ENCODE assay signal across 9 cellular contexts in the genomic region with DNA sequence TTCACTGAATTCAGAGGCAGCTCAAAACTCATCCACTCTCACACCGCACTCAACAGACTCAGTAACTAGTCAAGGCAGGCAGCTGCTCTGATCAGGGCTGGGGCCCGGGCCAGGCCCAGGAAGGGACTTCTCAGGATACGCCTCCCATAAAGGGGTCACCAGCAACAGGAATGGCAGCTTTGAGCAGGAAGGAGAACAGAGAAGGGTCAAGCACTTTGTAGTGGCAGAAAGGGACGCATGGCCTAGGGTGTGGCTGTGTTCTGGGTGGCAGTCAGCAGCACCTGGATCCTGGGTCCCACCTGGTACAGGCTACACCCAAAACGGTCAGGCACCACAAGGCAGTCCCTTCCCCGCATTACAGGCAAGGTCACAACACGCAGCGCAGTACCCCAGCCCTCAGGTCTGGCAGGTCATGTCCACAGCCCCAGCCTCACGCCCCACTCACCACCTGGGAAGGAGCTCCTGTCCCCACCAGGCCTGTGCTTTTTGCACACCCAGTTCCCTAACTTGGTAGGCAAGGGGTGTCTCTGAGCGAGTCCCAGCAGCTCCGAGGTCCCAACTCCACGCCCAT.
DNase-seq lines count a peak whose midpoint lies in the region; ATAC-seq and TF ChIP-seq lines count a peak whose summit lies in the region.
"Had no signal": no experiment of that assay in that cellular context is flagged by ENCODE, and none has a peak within 500 bp of the region (broad histone marks: within the 10 kb centered on the region; RNA-seq: fewer than 3 reads in every experiment).

No MANE protein-coding gene starts in this region.

- H3K4me1 ChIP-seq in DOHH2 (ENCODE audit: control insufficient read depth, low read length) (peaks cover 49% of the 10 kb centered on the region), PC-9 (replicated peaks; ENCODE audit: insufficient read depth) (peaks cover 87% of the 10 kb centered on the region), osteoblast (ENCODE audit: insufficient read depth, low read length) (peaks cover 49% of the 10 kb centered on the region)

- H3K27ac Mint-ChIP-seq in endothelial cell (ENCODE audit: unreplicated experiment), result peak overlapping the region; percentile 89

- H3K9me3 ChIP-seq in DOHH2 (ENCODE audit: control insufficient read depth, insufficient read depth, low read length) (no peaks in the 10 kb centered on the region), PC-9 (ENCODE audit: insufficient read depth, low read depth) (no peaks in the 10 kb centered on the region), osteoblast (ENCODE audit: low read depth, low read length) (no peaks in the 10 kb centered on the region)

- H3K27me3 Mint-ChIP-seq in endothelial cell (ENCODE audit: unreplicated experiment), result peaks cover 54% of the 10 kb centered on the region

- peaks cover 40% of the 10 kb centered on the region for H3K36me3 ChIP-seq in DOHH2 (ENCODE audit: control insufficient read depth, low read length)
- H3K36me3 ChIP-seq in PC-9 (ENCODE audit: low read depth), result 0 out of 2 replicates have a peak, but pooled peaks cover 4% of the 10 kb centered on the region
- H3K36me3 ChIP-seq in osteoblast (ENCODE audit: insufficient read depth, low read length), result peaks cover 8% of the 10 kb centered on the region

- H3K9me2 ChIP-seq in DOHH2 (replicated peaks; ENCODE audit: control insufficient read depth, low read length), result no peaks in the 10 kb centered on the region
- no peaks in the 10 kb centered on the region for H3K9me2 ChIP-seq in PC-9 (ENCODE audit: insufficient read depth)

- H4K20me1 ChIP-seq in DOHH2 (ENCODE audit: control insufficient read depth, insufficient read depth, low read depth, low read length) (peaks cover 62% of the 10 kb centered on the region), PC-9 (ENCODE audit: insufficient read depth) (peaks cover 91% of the 10 kb centered on the region), osteoblast (ENCODE audit: insufficient read depth, low read length) (peaks cover 31% of the 10 kb centered on the region)

- intact Hi-C loops in PC-9 (cut with micrococcal nuclease; ENCODE audit: unreplicated experiment), result no loop called here
- intact Hi-C loops in head of caudate nucleus (cut with DNase I), result no loop called here

- peaks cover 47% of the 10 kb centered on the region for H3K36me3 Mint-ChIP-seq in endothelial cell (ENCODE audit: low read depth, unreplicated experiment)

- H3K27me3 ChIP-seq in DOHH2 (ENCODE audit: control insufficient read depth, low read length) (no peaks in the 10 kb centered on the region), PC-9 (ENCODE audit: insufficient read depth, low read depth) (no peaks in the 10 kb centered on the region), osteoblast (ENCODE audit: insufficient read depth, low read length) (no peaks in the 10 kb centered on the region)

- POLR2A ChIA-PET in PC-9 (lab: Charles Lee; ENCODE audit: unreplicated experiment), result no interaction called here

- H3K4me2 ChIP-seq in DOHH2 (ENCODE audit: low read length), result peak overlapping the region; percentile 44
- H3K4me2 ChIP-seq in PC-9, result peak overlapping the region; percentile 88
- no peak overlapping the region for H3K4me2 ChIP-seq in osteoblast (ENCODE audit: insufficient read depth, low read length)

- H3K4me3 Mint-ChIP-seq in endothelial cell (ENCODE audit: unreplicated experiment), result peak overlapping the region; percentile 69

- CTCF ChIA-PET in PC-9 (lab: Charles Lee), result interaction anchor here (0.6 kb wide), 1 partner anchor 77 kb away, joined by 3 read pairs; no protein-coding TSS in a partner anchor

- H3K9me3 Mint-ChIP-seq in endothelial cell (ENCODE audit: unreplicated experiment), result no peaks in the 10 kb centered on the region

- peaks cover 77% of the 10 kb centered on the region for H3K4me1 Mint-ChIP-seq in endothelial cell (ENCODE audit: unreplicated experiment)

- no peak for ATAC-seq in left lobe of liver

- TF ChIP-seq CTCF in DOHH2 (IDR thresholded peaks at IDR 0.05; ENCODE audit: low read depth, low read length, poor library complexity, severe bottlenecking) (no peak), PC-9 (conservative IDR thresholded peaks at IDR 0.05) (no peak), endothelial cell (IDR thresholded peaks at IDR 0.05; ENCODE audit: unreplicated experiment) (no peak), osteoblast (IDR thresholded peaks at IDR 0.05; ENCODE audit: extremely low read depth, low read depth, low read length) (no peak), coronary artery (IDR thresholded peaks at IDR 0.05) (no peak)

- no peak overlapping the region for H2AFZ ChIP-seq in PC-9
- H2AFZ ChIP-seq in osteoblast (ENCODE audit: low read length), result no peak overlapping the region

- BruUV-seq in PC-9 (replicated peaks; lab: Mats Ljungman, UMichigan), result no TSS peak

- no peak for DNase-seq in PC-9
- no peak for DNase-seq in endothelial cell (ENCODE audit: low spot score)
- peak; percentile 60 for DNase-seq in osteoblast (ENCODE audit: insufficient read length, low spot score, missing footprints)
- no peak for DNase-seq in head of caudate nucleus
- DNase-seq in left lobe of liver (ENCODE audit: low spot score), result no peak
- DNase-seq in coronary artery (ENCODE audit: low spot score), result no peak
- DNase-seq in NOMO-1 treated with DMSO at 0.1 percent for 48 hours (lab: John Stamatoyannopoulos, UW; ENCODE audit: unreplicated experiment), result no peak
- DNase-seq: NCI-H226 had no signal

- no peak overlapping the region for H3K27ac ChIP-seq in DOHH2 (ENCODE audit: low read depth, low read length)
- H3K27ac ChIP-seq in PC-9, result peak overlapping the region; percentile 45
- H3K27ac ChIP-seq in osteoblast (ENCODE audit: low read depth, low read length), result peak overlapping the region; percentile 64
- peak overlapping the region in 1 of 2 donors; percentile 47 for H3K27ac ChIP-seq in coronary artery

- peaks cover 99% of the 10 kb centered on the region for H3K79me2 ChIP-seq in DOHH2 (ENCODE audit: control insufficient read depth, low read length)
- H3K79me2 ChIP-seq in PC-9 (ENCODE audit: low read depth), result peaks cover 97% of the 10 kb centered on the region
- peaks cover 99% of the 10 kb centered on the region for H3K79me2 ChIP-seq in osteoblast (ENCODE audit: insufficient read depth, low read length)

- H3K4me3 ChIP-seq in DOHH2 (ENCODE audit: low read length) (no peak overlapping the region; the same call in 1 of the 2 replicates), PC-9 (no peak overlapping the region), osteoblast (ENCODE audit: insufficient read depth, low read length) (no peak overlapping the region), coronary artery (no peak overlapping the region)

- H3F3A ChIP-seq in DOHH2 (ENCODE audit: control insufficient read depth, insufficient read depth) (peaks cover 4% of the 10 kb centered on the region), PC-9 (ENCODE audit: insufficient read depth, low read depth) (peaks cover 76% of the 10 kb centered on the region)
